Comparison of ENCODE assay signal across 16 cellular contexts in genomic region chr2:203720011-203720410, GRCh38. TPM values are rescaled to one million over a fixed set of nuclear protein-coding genes. Genes with fewer than 3 reads are reported as not detected.
DNase-seq lines count a peak whose midpoint lies in the region; ATAC-seq and TF ChIP-seq lines count a peak whose summit lies in the region.
"Had no signal": no experiment of that assay in that cellular context is flagged by ENCODE, and none has a peak within 500 bp of the region (broad histone marks: within the 10 kb centered on the region; RNA-seq: fewer than 3 reads in every experiment).

No MANE protein-coding gene starts in this region.

- H3K79me2 ChIP-seq in DND-41 (ENCODE audit: insufficient read depth, low read length), result no peaks in the 10 kb centered on the region

- H3K4me3 Mint-ChIP-seq in CD4-positive, CD25-positive, alpha-beta regulatory T cell, result peak overlapping the region; percentile 75 to 86 (median 83)
- peak overlapping the region; percentile 81 for H3K4me3 Mint-ChIP-seq in T-helper 2 cell treated with Interferon-gamma antibody and Interleukin-4, amounts not matched to agents 5 μg/mL and 100 μg/mL, for 36 hours
- H3K4me3 Mint-ChIP-seq in effector memory CD8-positive, alpha-beta T cell, result peak overlapping the region; percentile 65 to 70

- peak overlapping the region; percentile 46 for H3K4me2 ChIP-seq in DND-41 (ENCODE audit: insufficient read depth, low read length)

- peak overlapping the region; percentile 91 to 99 (median 96) for H3K27ac Mint-ChIP-seq in CD4-positive, CD25-positive, alpha-beta regulatory T cell
- H3K27ac Mint-ChIP-seq in T-helper 2 cell treated with Interferon-gamma antibody and Interleukin-4, amounts not matched to agents 5 μg/mL and 100 μg/mL, for 36 hours, result peak overlapping the region; percentile 94
- peak overlapping the region; percentile 89 to 91 for H3K27ac Mint-ChIP-seq in effector memory CD8-positive, alpha-beta T cell

- no peak overlapping the region for H2AFZ ChIP-seq in DND-41 (ENCODE audit: low read depth, low read length)

- H4K20me1 ChIP-seq in DND-41 (ENCODE audit: insufficient read depth, low read length), result no peaks in the 10 kb centered on the region

- H3K4me1 ChIP-seq in CD4-positive, CD25-positive, alpha-beta regulatory T cell (ENCODE audit: control insufficient read depth, insufficient read depth, low read length, poor library complexity, severe bottlenecking), result peaks cover 96% of the 10 kb centered on the region
- H3K4me1 ChIP-seq in DND-41 (ENCODE audit: insufficient read depth, low read length), result peaks cover 47% of the 10 kb centered on the region
- no peaks in the 10 kb centered on the region for H3K4me1 ChIP-seq in BE2C
- H3K4me1 ChIP-seq: ascending aorta had no signal

- H3K9ac ChIP-seq in DND-41 (ENCODE audit: low read depth, low read length), result peak overlapping the region; percentile 15; the same call in 1 of the 2 replicates

- peaks cover 53% of the 10 kb centered on the region for H3K36me3 Mint-ChIP-seq in CD4-positive, CD25-positive, alpha-beta regulatory T cell
- peaks cover 70% of the 10 kb centered on the region for H3K36me3 Mint-ChIP-seq in T-helper 2 cell treated with Interferon-gamma antibody and Interleukin-4, amounts not matched to agents 5 μg/mL and 100 μg/mL, for 36 hours (ENCODE audit: low read depth)
- H3K36me3 Mint-ChIP-seq in effector memory CD8-positive, alpha-beta T cell (ENCODE audit: insufficient read depth), result peaks cover 33% of the 10 kb centered on the region

- peaks cover 21% of the 10 kb centered on the region for H3K36me3 ChIP-seq in CD4-positive, CD25-positive, alpha-beta regulatory T cell (ENCODE audit: control insufficient read depth, insufficient read depth, low read length)
- H3K36me3 ChIP-seq in DND-41 (ENCODE audit: insufficient read depth, low read length) (no peaks in the 10 kb centered on the region), WERI-Rb-1 (no peaks in the 10 kb centered on the region), H7 (replicated peaks; ENCODE audit: control insufficient read depth, insufficient read depth, low read length) (no peaks in the 10 kb centered on the region), BE2C (no peaks in the 10 kb centered on the region)
- H3K36me3 ChIP-seq: ascending aorta, heart left ventricle had no signal

- peaks cover 4% of the 10 kb centered on the region for H3K27me3 Mint-ChIP-seq in CD4-positive, CD25-positive, alpha-beta regulatory T cell
- no peaks in the 10 kb centered on the region for H3K27me3 Mint-ChIP-seq in T-helper 2 cell treated with Interferon-gamma antibody and Interleukin-4, amounts not matched to agents 5 μg/mL and 100 μg/mL, for 36 hours (ENCODE audit: low read depth)
- H3K27me3 Mint-ChIP-seq in effector memory CD8-positive, alpha-beta T cell, result no peaks in the 10 kb centered on the region

- peaks cover 42 to 97% (median 85%) of the 10 kb centered on the region in 4 donors for H3K4me1 Mint-ChIP-seq in CD4-positive, CD25-positive, alpha-beta regulatory T cell
- H3K4me1 Mint-ChIP-seq in T-helper 2 cell treated with Interferon-gamma antibody and Interleukin-4, amounts not matched to agents 5 μg/mL and 100 μg/mL, for 36 hours (ENCODE audit: low read depth), result peaks cover 79% of the 10 kb centered on the region
- H3K4me1 Mint-ChIP-seq in effector memory CD8-positive, alpha-beta T cell (ENCODE audit: low read depth in 2 of 2), result peaks cover 60 to 72% of the 10 kb centered on the region in 2 donors

- H3K27ac ChIP-seq in CD4-positive, CD25-positive, alpha-beta regulatory T cell (ENCODE audit: insufficient read depth, low read length, poor library complexity, severe bottlenecking), result peak overlapping the region; percentile 83
- peak overlapping the region; percentile 63 for H3K27ac ChIP-seq in DND-41 (ENCODE audit: low read length)
- H3K27ac ChIP-seq in WERI-Rb-1, result no peak overlapping the region
- H3K27ac ChIP-seq: ascending aorta had no signal

- peak overlapping the region; percentile 77 for H3K4me3 ChIP-seq in CD4-positive, CD25-positive, alpha-beta regulatory T cell (ENCODE audit: low read depth, low read length)
- H3K4me3 ChIP-seq in DND-41 (ENCODE audit: low read depth in 1 of 2, low read length in 2 of 2) (no peak overlapping the region), WERI-Rb-1 (ENCODE audit: low read depth, low read length) (no peak overlapping the region), H7 (ENCODE audit: insufficient read depth, low read depth, low read length) (no peak overlapping the region), BE2C (ENCODE audit: low read depth, low read length) (no peak overlapping the region)
- H3K4me3 ChIP-seq: ascending aorta, heart left ventricle had no signal

- no peak for TF ChIP-seq CTCF in DND-41 (IDR thresholded peaks at IDR 0.05; ENCODE audit: borderline replicate concordance, extremely low read depth, low read length, poor library complexity, severe bottlenecking)
- no peak for TF ChIP-seq CTCF in WERI-Rb-1 (IDR thresholded peaks at IDR 0.05; ENCODE audit: low read depth, low read length)
- no peak for TF ChIP-seq CTCF in BE2C (IDR thresholded peaks at IDR 0.05; ENCODE audit: low read depth, low read length)

- ATAC-seq in CD4-positive, CD25-positive, alpha-beta regulatory T cell (ENCODE audit: low read depth in 2 of 2), result peak; percentile 53 to 58
- ATAC-seq in DND-41 (ENCODE audit: insufficient read depth, low read depth) (peak; percentile 69), GM18873 (IDR thresholded peaks at IDR 0.05; ENCODE audit: low FRiP score, unreplicated experiment) (no peak)
- ATAC-seq in effector memory CD8-positive, alpha-beta T cell (replicated peaks), result peak; percentile 78
- ATAC-seq: heart left ventricle had no signal

- no peaks in the 10 kb centered on the region for H3K9me3 ChIP-seq in CD4-positive, CD25-positive, alpha-beta regulatory T cell (ENCODE audit: control insufficient read depth in 2 of 2, low read length in 2 of 2)
- H3K9me3 ChIP-seq in DND-41 (ENCODE audit: insufficient read depth, low read length, severe bottlenecking) (no peaks in the 10 kb centered on the region), WERI-Rb-1 (ENCODE audit: severe bottlenecking) (no peaks in the 10 kb centered on the region), BE2C (no peaks in the 10 kb centered on the region)
- H3K9me3 ChIP-seq: ascending aorta, heart left ventricle had no signal

- peaks cover 0 to 9% (median 0%) of the 10 kb centered on the region in 7 donors for H3K9me3 Mint-ChIP-seq in CD4-positive, CD25-positive, alpha-beta regulatory T cell
- H3K9me3 Mint-ChIP-seq in T-helper 2 cell treated with Interferon-gamma antibody and Interleukin-4, amounts not matched to agents 5 μg/mL and 100 μg/mL, for 36 hours, result peaks cover 4% of the 10 kb centered on the region
- H3K9me3 Mint-ChIP-seq in effector memory CD8-positive, alpha-beta T cell, result peaks cover 0 to 3% of the 10 kb centered on the region in 2 donors

- DNase-seq in CD4-positive, CD25-positive, alpha-beta regulatory T cell, result peak; percentile 20 to 90 (median 79)
- peak; percentile 44 for DNase-seq in DND-41
- DNase-seq in T-helper 2 cell treated with Interferon-gamma antibody and Interleukin-4, amounts not matched to agents 5 μg/mL and 100 μg/mL, for 36 hours (ENCODE audit: low spot score), result no peak
- peak; percentile 34 to 46 (median 42) for DNase-seq in effector memory CD8-positive, alpha-beta T cell
- DNase-seq in WERI-Rb-1, result no peak
- DNase-seq in H7, result no peak
- DNase-seq in BE2C, result no peak
- DNase-seq: C1 segment of cervical spinal cord, cortex of kidney, heart left ventricle, kidney glomerular epithelial cell, midbrain, NCI-H1092 treated with DMSO at 0.1 percent for 48 hours had no signal

- H3K27me3 ChIP-seq in CD4-positive, CD25-positive, alpha-beta regulatory T cell (ENCODE audit: control insufficient read depth, insufficient read depth, low read length), result no peaks in the 10 kb centered on the region
- H3K27me3 ChIP-seq in DND-41 (ENCODE audit: insufficient read depth, low read length, poor library complexity), result no peaks in the 10 kb centered on the region
- H3K27me3 ChIP-seq in WERI-Rb-1 (ENCODE audit: insufficient read depth, low read depth, severe bottlenecking), result no peaks in the 10 kb centered on the region
- H3K27me3 ChIP-seq in H7 (ENCODE audit: control insufficient read depth, insufficient read depth, low read length), result no peaks in the 10 kb centered on the region
- H3K27me3 ChIP-seq in BE2C, result 0 out of 2 replicates have a peak, but pooled peaks cover 5% of the 10 kb centered on the region
- H3K27me3 ChIP-seq: ascending aorta, heart left ventricle had no signal

RNA-seq across cellular contexts. Expression of gene CD28, which starts 13.6 kb away (rescaled TPM):
- total RNA-seq in CD4-positive, CD25-positive, alpha-beta regulatory T cell, result 235 TPM
- polyA plus RNA-seq in CD4-positive, CD25-positive, alpha-beta regulatory T cell, result 100 to 1,000 TPM in 3 of 4 donors, 10 to 100 TPM in 1; 92.6 to 184 (median 130) TPM
- not detected in 2 replicates for total RNA-seq in H7 (2014; rRNA removed; shearing (Covaris generic))
- polyA plus RNA-seq in BE2C (2012; ENCODE audit: insufficient read depth, insufficient read length, low read depth), result not detected
- total RNA-seq: HepG2 had no signal
- polyA plus RNA-seq: HepG2 had no signal

Comparison
In these comparisons a context has a peak if more than half of its experiments do, and no peak if none do; other contexts are left out.
1. DNase-seq: peak in CD4-positive, CD25-positive, alpha-beta regulatory T cell (3 of 3), DND-41 (single experiment) and effector memory CD8-positive, alpha-beta T cell (3 of 3); none in T-helper 2 cell treated with Interferon-gamma antibody and Interleukin-4, amounts not matched to agents 5 μg/mL and 100 μg/mL, for 36 hours (single experiment), WERI-Rb-1 (single experiment), H7 (single experiment) and BE2C (single experiment).
2. RNA of gene CD28, which starts 13.6 kb away (total RNA-seq): 235 TPM in CD4-positive, CD25-positive, alpha-beta regulatory T cell (single experiment); not detected in H7; every median in the first group is over 100 times any median in the second.
3. Peak in every context shown above with its lines, with median percentiles within 50 percentile points of each other: H3K27ac Mint-ChIP-seq and H3K4me3 Mint-ChIP-seq.